In the genomic region with DNA sequence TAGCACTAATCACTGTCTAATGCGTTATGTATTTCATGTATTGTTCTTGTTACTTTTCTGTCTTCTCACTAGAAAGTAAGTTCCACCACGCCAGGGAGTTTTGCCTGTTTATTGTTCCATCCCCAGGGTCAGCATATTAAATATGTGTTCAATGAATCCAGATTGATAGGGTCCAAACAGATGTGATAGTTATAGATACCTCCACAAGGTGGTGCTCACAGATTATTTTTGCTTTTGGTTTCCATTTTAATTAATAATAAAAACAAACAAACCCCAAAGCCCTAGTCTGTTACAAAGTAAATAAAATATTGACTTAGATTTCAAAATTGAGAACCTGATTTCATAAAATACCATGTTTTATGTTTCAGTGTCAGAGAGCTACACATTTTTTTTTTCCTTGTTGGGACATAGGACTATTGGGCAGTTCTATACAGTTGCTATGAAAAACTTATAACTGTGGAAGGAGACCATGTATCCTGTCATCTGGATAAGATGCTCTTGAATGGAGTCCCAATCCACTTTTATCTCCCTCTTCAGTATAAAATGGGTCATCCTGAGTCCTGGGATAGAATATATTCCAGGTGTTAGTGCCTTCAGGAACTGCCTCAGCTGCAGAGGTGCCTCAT, we compare ENCODE assay signal across 8 cellular contexts. TPM values are rescaled to one million over a fixed set of nuclear protein-coding genes. Genes with fewer than 3 reads are reported as not detected.
A peak's percentile ranks its signal among the peaks of the same experiment; 100 is the strongest.
DNase-seq lines count a peak whose midpoint lies in the region; ATAC-seq, FAIRE-seq and TF ChIP-seq lines count a peak whose summit lies in the region.

No MANE protein-coding gene starts in this region.

- TF ChIP-seq POLR2A in A549 (IDR thresholded peaks at IDR 0.05; ENCODE audit: low read length) (no peak), prostate gland (IDR thresholded peaks at IDR 0.05) (no peak)

- H4K91ac ChIP-seq in mesenchymal stem cell (ENCODE audit: low read length): no peak overlapping the region

- no peak overlapping the region for H3K18ac ChIP-seq in mesenchymal stem cell (ENCODE audit: low read depth in 1 of 2, low read length in 2 of 2)

- peak; percentile 55 to 58 for TF ChIP-seq RAD21 in A549 (conservative IDR thresholded peaks at IDR 0.05 in 1 of 2, IDR thresholded peaks at IDR 0.05 in 1 of 2)

- H3K4me3 ChIP-seq in A549 (no peak overlapping the region), mesenchymal stem cell (ENCODE audit: insufficient read depth in 1 of 2, low read depth in 1 of 2, low read length in 2 of 2) (no peak overlapping the region), MG63 (no peak overlapping the region), prostate gland (no peak overlapping the region)
- no peak overlapping the region for H3K4me3 ChIP-seq in effector memory CD4-positive, alpha-beta T cell (ENCODE audit: insufficient read depth, low read depth, low read length, poor library complexity, severe bottlenecking)

- intact Hi-C loops in prostate gland (cut with DNase I): no loop called here

- H3K23ac ChIP-seq in mesenchymal stem cell (ENCODE audit: low read length in 2 of 2): no peak overlapping the region

- H3K79me1 ChIP-seq in mesenchymal stem cell (replicated peaks; ENCODE audit: low read length, poor library complexity, severe bottlenecking): no peaks in the 10 kb centered on the region

- DNase-seq in A549 (ENCODE audit: low read depth in 1 of 2, low spot score in 1 of 2) (peak; percentile 4 to 6), OCI-M1 (lab: John Stamatoyannopoulos, UW) (peak; percentile 50), mesenchymal stem cell (peak; percentile 36), MG63 (no peak), prostate gland (ENCODE audit: low spot score) (no peak)
- no peak for DNase-seq in effector memory CD4-positive, alpha-beta T cell

- peak; percentile 46 for TF ChIP-seq CTCF in A549 (IDR thresholded peaks at IDR 0.05)
- no peak for TF ChIP-seq CTCF in prostate gland (IDR thresholded peaks at IDR 0.05)

- H2BK12ac ChIP-seq in mesenchymal stem cell (ENCODE audit: low read length in 2 of 2): no peak overlapping the region

- H2BK120ac ChIP-seq in mesenchymal stem cell (ENCODE audit: low read depth, low read length): no peak overlapping the region

- H2AFZ ChIP-seq in mesenchymal stem cell (ENCODE audit: low read depth, low read length): no peak overlapping the region

- H3K4me2 ChIP-seq in A549 (no peak overlapping the region), mesenchymal stem cell (ENCODE audit: low read length, poor library complexity, severe bottlenecking) (no peak overlapping the region)

- TF ChIP-seq EP300 in A549 (IDR thresholded peaks at IDR 0.05): no peak

- no peak overlapping the region for H3K4ac ChIP-seq in mesenchymal stem cell (ENCODE audit: low read depth in 1 of 2, low read length in 2 of 2)

- FAIRE-seq in A549 (lab: Jason Lieb, UNC): no peak

- no peaks in the 10 kb centered on the region for H3K27me3 ChIP-seq in mesenchymal stem cell (ENCODE audit: control insufficient read depth in 1 of 2, insufficient read depth in 1 of 2, low read length in 2 of 2)
- H3K27me3 ChIP-seq in MG63: no peaks in the 10 kb centered on the region
- no peaks in the 10 kb centered on the region for H3K27me3 ChIP-seq in prostate gland (replicated peaks; ENCODE audit: insufficient read depth)
- H3K27me3 ChIP-seq in effector memory CD4-positive, alpha-beta T cell (replicated peaks; ENCODE audit: control insufficient read depth, insufficient read depth, low read length, poor library complexity, severe bottlenecking): no peaks in the 10 kb centered on the region

- CTCF ChIA-PET in A549 (lab: Yijun Ruan, JAX): interaction anchor here (1.0 kb wide), 1 partner anchor 14 kb away, joined by 5 read pairs; no protein-coding TSS in a partner anchor

- no peak overlapping the region for H2AK5ac ChIP-seq in mesenchymal stem cell (ENCODE audit: low read length, severe bottlenecking)

- no peak overlapping the region for H2BK15ac ChIP-seq in mesenchymal stem cell (ENCODE audit: low read depth, poor library complexity, severe bottlenecking)

- no peak overlapping the region for H2BK5ac ChIP-seq in mesenchymal stem cell (ENCODE audit: low read depth, low read length, poor library complexity, severe bottlenecking)

- H3K14ac ChIP-seq in mesenchymal stem cell (ENCODE audit: low read length in 2 of 2): no peak overlapping the region

- POLR2A ChIA-PET in A549 (lab: Yijun Ruan, JAX): no interaction called here

- no peak overlapping the region for H4K8ac ChIP-seq in mesenchymal stem cell (ENCODE audit: low read length)

- WGBS in A549 (ENCODE audit: missing lambda C conversion rate): 8% methylated on average over 2 of the region's 2 CpGs
- 70% methylated on average over 2 of the region's 2 CpGs for WGBS in mesenchymal stem cell
- WGBS in prostate gland: 70% methylated on average over 2 of the region's 2 CpGs

- H3K9me3 ChIP-seq in A549 (no peaks in the 10 kb centered on the region), mesenchymal stem cell (ENCODE audit: control insufficient read depth, low read length) (no peaks in the 10 kb centered on the region), MG63 (no peaks in the 10 kb centered on the region), prostate gland (no peaks in the 10 kb centered on the region)
- H3K9me3 ChIP-seq in effector memory CD4-positive, alpha-beta T cell (ENCODE audit: control insufficient read depth, low read length): no peaks in the 10 kb centered on the region

- no peaks in the 10 kb centered on the region for H3K4me1 ChIP-seq in A549
- no peaks in the 10 kb centered on the region for H3K4me1 ChIP-seq in mesenchymal stem cell (ENCODE audit: control insufficient read depth, insufficient read depth, low read depth, low read length)
- no peaks in the 10 kb centered on the region for H3K4me1 ChIP-seq in prostate gland (replicated peaks)
- no peaks in the 10 kb centered on the region for H3K4me1 ChIP-seq in effector memory CD4-positive, alpha-beta T cell (ENCODE audit: control insufficient read depth, insufficient read depth, low read length, poor library complexity, severe bottlenecking)

- H3K36me3 ChIP-seq in mesenchymal stem cell (ENCODE audit: control insufficient read depth in 1 of 2, insufficient read depth in 2 of 2, low read depth in 1 of 2, low read length in 2 of 2) (no peaks in the 10 kb centered on the region), MG63 (no peaks in the 10 kb centered on the region), prostate gland (no peaks in the 10 kb centered on the region)
- H3K36me3 ChIP-seq in effector memory CD4-positive, alpha-beta T cell (ENCODE audit: control insufficient read depth, insufficient read depth, low read length): no peaks in the 10 kb centered on the region

- no peak overlapping the region for H3K9ac ChIP-seq in mesenchymal stem cell (ENCODE audit: low read length)

- no peak overlapping the region for H3K27ac ChIP-seq in A549
- H3K27ac ChIP-seq in mesenchymal stem cell (ENCODE audit: low read length, poor library complexity, severe bottlenecking): no peak overlapping the region
- no peak overlapping the region for H3K27ac ChIP-seq in prostate gland
- no peak overlapping the region for H3K27ac ChIP-seq in effector memory CD4-positive, alpha-beta T cell (ENCODE audit: insufficient read depth, low read length, poor library complexity, severe bottlenecking)

- ATAC-seq in A549: peak in 1 of 2 experiments; percentile 62; a peak in 3 of 6 replicates
- peak; percentile 85 for ATAC-seq in GM18909 (IDR thresholded peaks at IDR 0.05; ENCODE audit: poor library complexity, unreplicated experiment)
- peak; percentile 74 for ATAC-seq in HG03135 (IDR thresholded peaks at IDR 0.05; ENCODE audit: unreplicated experiment)

TF ChIP-seq in A549, 52 proteins besides CTCF, POLR2A, EP300 and RAD21:
- TF ChIP-seq, protein P1, sequence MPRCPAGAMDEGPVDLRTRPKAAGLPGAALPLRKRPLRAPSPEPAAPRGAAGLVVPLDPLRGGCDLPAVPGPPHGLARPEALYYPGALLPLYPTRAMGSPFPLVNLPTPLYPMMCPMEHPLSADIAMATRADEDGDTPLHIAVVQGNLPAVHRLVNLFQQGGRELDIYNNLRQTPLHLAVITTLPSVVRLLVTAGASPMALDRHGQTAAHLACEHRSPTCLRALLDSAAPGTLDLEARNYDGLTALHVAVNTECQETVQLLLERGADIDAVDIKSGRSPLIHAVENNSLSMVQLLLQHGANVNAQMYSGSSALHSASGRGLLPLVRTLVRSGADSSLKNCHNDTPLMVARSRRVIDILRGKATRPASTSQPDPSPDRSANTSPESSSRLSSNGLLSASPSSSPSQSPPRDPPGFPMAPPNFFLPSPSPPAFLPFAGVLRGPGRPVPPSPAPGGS (IDR thresholded peaks at IDR 0.05): no peak
- TF ChIP-seq SMC3 (IDR thresholded peaks at IDR 0.05): 0 out of 3 replicates have a peak, but pooled peaks have one; percentile 10

RNA-seq across cellular contexts. Expression of a gene that starts 12.4 kb away (rescaled TPM):
- polyA plus RNA-seq in A549 (2011; rRNA removed): not detected in 2 replicates
- not detected in 2 replicates for polyA plus RNA-seq in A549 (2012; cell fraction: cytosol; rRNA removed)
- not detected in 2 replicates for polyA plus RNA-seq in A549 (2012; cell fraction: nucleus; rRNA removed)
- not detected in 3 replicates for polyA plus RNA-seq in A549 (2017; fragmentation: RNase III; extraction: RNeasy Plus Mini Kit Qiagen cat#74134 plus additional on column Dnase treatment)
- not detected in 2 replicates for polyA minus RNA-seq in A549 (2011; rRNA and poly(A)+ RNA removed)
- polyA plus RNA-seq in mesenchymal stem cell (2013, experiment 1 of 2): not detected
- polyA plus RNA-seq in mesenchymal stem cell (2013, experiment 2 of 2): not detected
- total RNA-seq in MG63 (2014; rRNA removed; shearing (Covaris generic); ENCODE audit: low replicate concordance): not detected in 2 replicates
- total RNA-seq in prostate gland: not detected

Comparison
In these comparisons a context has a peak if more than half of its experiments do, and no peak if none do; other contexts are left out.
1. DNase-seq: peak in A549 (2 of 2), OCI-M1 (single experiment) and mesenchymal stem cell (single experiment); none in MG63 (single experiment), prostate gland (single experiment) and effector memory CD4-positive, alpha-beta T cell (0 of 3).